Comparison of ENCODE assay signal across 23 cellular contexts in the genomic region with DNA sequence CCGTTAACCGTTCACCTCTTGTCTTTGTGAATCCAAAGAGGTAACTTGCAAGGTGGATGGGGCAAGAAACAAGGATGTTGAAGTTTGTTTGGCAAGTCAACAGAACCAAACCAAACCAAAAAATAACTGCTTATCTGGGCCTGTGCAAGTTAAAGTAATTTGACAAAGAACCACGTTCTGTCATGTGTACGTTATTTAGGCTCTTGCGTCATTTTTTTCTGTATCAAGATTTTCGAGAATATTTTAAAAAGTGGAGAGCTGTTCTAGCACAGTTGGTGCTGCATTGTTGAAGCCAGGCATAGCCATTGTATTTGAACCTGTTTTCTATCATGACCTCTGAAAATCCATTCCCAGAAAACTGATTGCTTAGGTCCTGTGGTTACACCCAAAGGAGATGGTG. TPM values are rescaled to one million over a fixed set of nuclear protein-coding genes. Genes with fewer than 3 reads are reported as not detected.
A peak's percentile ranks its signal among the peaks of the same experiment; 100 is the strongest.
DNase-seq lines count a peak whose midpoint lies in the region; ATAC-seq and TF ChIP-seq lines count a peak whose summit lies in the region.
"Had no signal": no experiment of that assay in that cellular context is flagged by ENCODE, and none has a peak within 500 bp of the region (broad histone marks: within the 10 kb centered on the region; RNA-seq: fewer than 3 reads in every experiment).

No MANE protein-coding gene starts in this region.

- peak overlapping the region; percentile 90 for H3K4ac ChIP-seq in IMR-90 (ENCODE audit: low read depth, low read length)

- H3K9me2 ChIP-seq in PC-9 (ENCODE audit: insufficient read depth) = no peaks in the 10 kb centered on the region

- peaks cover 39% of the 10 kb centered on the region for H3K4me1 ChIP-seq in IMR-90 (ENCODE audit: control insufficient read depth, insufficient read depth, low read length)
- H3K4me1 ChIP-seq in colonic mucosa = peaks cover 15% of the 10 kb centered on the region
- H3K4me1 ChIP-seq in muscle layer of duodenum (ENCODE audit: control insufficient read depth in 1 of 2, insufficient read depth in 2 of 2, low read length in 2 of 2) = peaks cover 23 to 38% of the 10 kb centered on the region in 2 donors
- H3K4me1 ChIP-seq in subcutaneous abdominal adipose tissue (ENCODE audit: control insufficient read depth in 5 of 5, insufficient read depth in 5 of 5, low read length in 5 of 5) = peaks cover 10 to 61% (median 53%) of the 10 kb centered on the region in 5 donors
- H3K4me1 ChIP-seq in PC-9 (replicated peaks; ENCODE audit: insufficient read depth) = peaks cover 29% of the 10 kb centered on the region

- CTCF ChIA-PET in IMR-90 (lab: Yijun Ruan, JAX) = interaction anchor here (0.7 kb wide), 1 partner anchor 108 kb away, joined by 4 read pairs; no protein-coding TSS in a partner anchor
- CTCF ChIA-PET in PC-9 (lab: Charles Lee) = no interaction called here

- peak overlapping the region; percentile 84 for H3K23ac ChIP-seq in IMR-90 (ENCODE audit: low read depth, low read length)

- H3K18ac ChIP-seq in IMR-90 (ENCODE audit: low read depth, low read length) = peak overlapping the region; percentile 88

- no peak for TF ChIP-seq CTCF in IMR-90 (conservative IDR thresholded peaks at IDR 0.05; ENCODE audit: low read depth, low read length)
- no peak for TF ChIP-seq CTCF in colonic mucosa (IDR thresholded peaks at IDR 0.05)
- no peak for TF ChIP-seq CTCF in PC-9 (conservative IDR thresholded peaks at IDR 0.05)

- in situ Hi-C loops in IMR-90 (cut with MboI; ENCODE audit: low sequenced_read_pairs) = no loop called here

- DNase-seq in IMR-90 (no peak), colonic mucosa (no peak), PC-9 (no peak), AG08395 (ENCODE audit: low spot score) (no peak)
- DNase-seq: activated B cell treated with CpG ODN at 0.5 μM for 24 hours; activated CD8-positive, alpha-beta memory T cell treated with anti-CD3 and anti-CD28 coated beads, Interleukin-2, amount 10 ng/mL, durations not matched to agents 7 days and 5 days; activated T-cell treated with anti-CD3 and anti-CD28 coated beads, Interleukin-2, amount 50 U/mL, for 48 hours; adrenal gland; C1 segment of cervical spinal cord; gastrocnemius medialis; mucosa of descending colon; NCI-H1436; NCI-H774; psoas muscle; SJCRH30; stimulated activated naive CD8-positive, alpha-beta T cell treated with anti-CD3 and anti-CD28 coated beads, Interleukin-15, amount 100 ng/mL, for 72 hours; T-helper 1 cell had no signal

- POLR2A ChIA-PET in IMR-90 (lab: Charles Lee; ENCODE audit: unreplicated experiment) (no interaction called here), PC-9 (lab: Charles Lee; ENCODE audit: unreplicated experiment) (no interaction called here)

- H3K14ac ChIP-seq in IMR-90 (replicated peaks; ENCODE audit: low read depth, low read length) = peak overlapping the region; percentile 91

- no peak overlapping the region for H3K4me2 ChIP-seq in IMR-90 (ENCODE audit: low read depth, low read length)
- H3K4me2 ChIP-seq in PC-9 = no peak overlapping the region
- H3K4me2 ChIP-seq: GM23338 had no signal

- H4K8ac ChIP-seq in IMR-90 (ENCODE audit: low read depth in 2 of 2, low read length in 2 of 2) = peak overlapping the region; percentile 84

- H3K9me1 ChIP-seq in IMR-90 (ENCODE audit: insufficient read depth, low read length) = peaks cover 45% of the 10 kb centered on the region

- peak overlapping the region; percentile 77 for H4K5ac ChIP-seq in IMR-90 (ENCODE audit: low read depth, low read length)

- intact Hi-C loops in IMR-90 (cut with micrococcal nuclease) = loop anchor here (2.0 to 5.0 kb wide), 2 partner anchors 54 to 145 kb away; no protein-coding TSS in a partner anchor
- intact Hi-C loops in colonic mucosa (cut with DNase I) = no loop called here
- intact Hi-C loops in PC-9 (cut with micrococcal nuclease; ENCODE audit: unreplicated experiment) = no loop called here

- H3K79me1 ChIP-seq in IMR-90 (ENCODE audit: low read depth in 1 of 2, low read length in 2 of 2) = peaks cover 47 to 87% of the 10 kb centered on the region in 2 experiments

- peak overlapping the region; percentile 96 for H2BK15ac ChIP-seq in IMR-90 (ENCODE audit: low read depth, low read length)

- H3K9me3 ChIP-seq in IMR-90 (ENCODE audit: control insufficient read depth, insufficient read depth, low read length) (no peaks in the 10 kb centered on the region), colonic mucosa (no peaks in the 10 kb centered on the region), muscle layer of duodenum (ENCODE audit: control insufficient read depth in 1 of 2, low read length in 2 of 2) (no peaks in the 10 kb centered on the region), subcutaneous abdominal adipose tissue (ENCODE audit: control insufficient read depth in 5 of 5, low read length in 5 of 5) (no peaks in the 10 kb centered on the region), PC-9 (ENCODE audit: insufficient read depth, low read depth) (no peaks in the 10 kb centered on the region)
- H3K9me3 ChIP-seq: adrenal gland, gastrocnemius medialis, mucosa of descending colon, psoas muscle, SJCRH30 had no signal

- no peak for TF ChIP-seq POLR2A in IMR-90 (IDR thresholded peaks at IDR 0.05; ENCODE audit: low read depth, low read length)

- H2BK5ac ChIP-seq in IMR-90 (ENCODE audit: low read depth, low read length, poor library complexity, severe bottlenecking) = peak overlapping the region; percentile 90

- no peak for TF ChIP-seq RAD21 in IMR-90 (IDR thresholded peaks at IDR 0.05; ENCODE audit: low read length)

- H2AK9ac ChIP-seq in IMR-90 (replicated peaks; ENCODE audit: low read depth, low read length, poor library complexity) = no peak overlapping the region

- peak overlapping the region; percentile 79 for H2BK20ac ChIP-seq in IMR-90 (ENCODE audit: low read depth, low read length)

- dilution Hi-C loops in IMR-90 (cut with HindIII; ENCODE audit: low sequenced_read_pairs, unreplicated experiment) = no loop called here

- H3K27me3 ChIP-seq in IMR-90 (ENCODE audit: control insufficient read depth, insufficient read depth, low read length) (no peaks in the 10 kb centered on the region), colonic mucosa (no peaks in the 10 kb centered on the region), muscle layer of duodenum (ENCODE audit: low read depth, low read length) (no peaks in the 10 kb centered on the region), subcutaneous abdominal adipose tissue (ENCODE audit: control insufficient read depth in 5 of 5, insufficient read depth in 4 of 5, low read length in 5 of 5) (no peaks in the 10 kb centered on the region), PC-9 (ENCODE audit: insufficient read depth, low read depth) (no peaks in the 10 kb centered on the region)
- H3K27me3 ChIP-seq: adrenal gland, gastrocnemius medialis, SJCRH30 had no signal

- H3K27ac ChIP-seq in IMR-90 (ENCODE audit: insufficient read depth, low read length) = peak overlapping the region; percentile 89; the same call in 1 of the 2 replicates
- H3K27ac ChIP-seq in colonic mucosa = peak overlapping the region; percentile 46
- peak overlapping the region; percentile 88 for H3K27ac ChIP-seq in muscle layer of duodenum (ENCODE audit: low read length)
- H3K27ac ChIP-seq in subcutaneous abdominal adipose tissue (ENCODE audit: low read depth, low read length) = peak overlapping the region; percentile 98
- H3K27ac ChIP-seq in PC-9 = no peak overlapping the region
- H3K27ac ChIP-seq: psoas muscle had no signal

- H3K9ac ChIP-seq in IMR-90 (ENCODE audit: low read depth, low read length) (peak overlapping the region; percentile 82; the same call in 1 of the 2 replicates), colonic mucosa (ENCODE audit: low read depth in 2 of 2, low read length in 2 of 2) (no peak overlapping the region), subcutaneous abdominal adipose tissue (ENCODE audit: low read length in 5 of 5) (no peak overlapping the region)

- BruUV-seq in IMR-90 (replicated peaks; lab: Mats Ljungman, UMichigan) (no TSS peak), PC-9 (replicated peaks; lab: Mats Ljungman, UMichigan) (no TSS peak)

- WGBS in IMR-90 (ENCODE audit: extremely low coverage in 2 of 2, insufficient read length in 1 of 2), 2 experiments = 92% methylated on average over 2 of the region's 6 CpGs; no CpG with 5 or more reads in 1 of the 2 experiments

- peak overlapping the region; percentile 96 for H4K91ac ChIP-seq in IMR-90 (ENCODE audit: insufficient read depth, low read depth, low read length)

- peak overlapping the region; percentile 95 for H2BK120ac ChIP-seq in IMR-90 (ENCODE audit: low read depth, low read length)

- no peaks in the 10 kb centered on the region for H3K79me2 ChIP-seq in PC-9 (ENCODE audit: low read depth)

- H4K20me1 ChIP-seq in IMR-90 (ENCODE audit: insufficient read depth, low read length) (peaks cover 9% of the 10 kb centered on the region; the same call in 1 of the 2 replicates), PC-9 (ENCODE audit: insufficient read depth) (no peaks in the 10 kb centered on the region)

- H3K4me3 ChIP-seq in IMR-90 (ENCODE audit: insufficient read depth, low read depth, low read length) (no peak overlapping the region), colonic mucosa (no peak overlapping the region), muscle layer of duodenum (ENCODE audit: low read depth in 1 of 2, low read length in 2 of 2) (peak overlapping the region in 1 of 2 donors; percentile 21), subcutaneous abdominal adipose tissue (ENCODE audit: low read depth in 1 of 5, low read length in 5 of 5) (no peak overlapping the region), PC-9 (no peak overlapping the region)
- H3K4me3 ChIP-seq: adrenal gland, gastrocnemius medialis, GM23338, mucosa of descending colon, psoas muscle, SJCRH30, skin epidermis had no signal

- peak overlapping the region; percentile 27; the same call in 1 of the 2 replicates for H3K56ac ChIP-seq in IMR-90 (ENCODE audit: extremely low read depth, insufficient read depth, low read length)

- H2AK5ac ChIP-seq in IMR-90 (ENCODE audit: low read depth, low read length) = peak overlapping the region; percentile 90

- ATAC-seq in IMR-90 (ENCODE audit: low read depth) = no peak
- ATAC-seq in GM19035 (IDR thresholded peaks at IDR 0.05; ENCODE audit: unreplicated experiment) = no peak
- no peak for ATAC-seq in GM19324 (IDR thresholded peaks at IDR 0.05; ENCODE audit: low FRiP score, unreplicated experiment)
- ATAC-seq: activated CD8-positive, alpha-beta memory T cell treated with anti-CD3 and anti-CD28 coated beads, Interleukin-2, amount 10 ng/mL, durations not matched to agents 7 days and 5 days; gastrocnemius medialis; GM23338; mucosa of descending colon; psoas muscle; stimulated activated naive CD8-positive, alpha-beta T cell treated with anti-CD3 and anti-CD28 coated beads, Interleukin-15, amount 100 ng/mL, for 72 hours had no signal

- H2AFZ ChIP-seq in IMR-90 (replicated peaks; ENCODE audit: low read length, poor library complexity) (no peak overlapping the region), PC-9 (no peak overlapping the region)
- H2AFZ ChIP-seq: GM23338 had no signal

- peaks cover 13% of the 10 kb centered on the region; the same call in 1 of the 2 replicates for H3F3A ChIP-seq in PC-9 (ENCODE audit: insufficient read depth, low read depth)

- H3K36me3 ChIP-seq in IMR-90 (ENCODE audit: control insufficient read depth, insufficient read depth, low read length) (peaks cover 9% of the 10 kb centered on the region), colonic mucosa (no peaks in the 10 kb centered on the region), muscle layer of duodenum (ENCODE audit: control insufficient read depth in 1 of 2, insufficient read depth in 2 of 2, low read length in 2 of 2) (peaks cover 0 to 4% of the 10 kb centered on the region in 2 donors), subcutaneous abdominal adipose tissue (ENCODE audit: control insufficient read depth in 5 of 5, insufficient read depth in 5 of 5, low read length in 5 of 5) (peaks cover 0 to 4% (median 0%) of the 10 kb centered on the region in 5 donors), PC-9 (ENCODE audit: low read depth) (no peaks in the 10 kb centered on the region)
- H3K36me3 ChIP-seq: adrenal gland, gastrocnemius medialis had no signal

RNA-seq across cellular contexts. Expression of a gene that starts 55.1 kb away (rescaled TPM):
- 65.2 and 65.8 TPM in 2 replicates for total RNA-seq in IMR-90 (2012; rRNA removed)
- 68.9 and 80.2 TPM in 2 replicates for polyA plus RNA-seq in IMR-90 (2012; rRNA removed)
- polyA plus RNA-seq in IMR-90 (2012; cell fraction: cytosol; rRNA removed) = 30.2 and 37.0 TPM in 2 replicates
- polyA plus RNA-seq in IMR-90 (2012; cell fraction: nucleus; rRNA removed; ENCODE audit: low replicate concordance) = 13.5 and 44.5 TPM in 2 replicates
- 10 to 100 TPM; 61.8 to 78.5 TPM for total RNA-seq in colonic mucosa
- 31.5 and 41.2 TPM in 2 replicates for total RNA-seq in PC-9 (2021)
- total RNA-seq: activated B cell treated with CpG ODN at 0.5 μM for 24 hours; activated CD8-positive, alpha-beta memory T cell treated with anti-CD3 and anti-CD28 coated beads, Interleukin-2, amount 10 ng/mL, durations not matched to agents 7 days and 5 days had no signal
